1 cellular context compared by ENCODE assay signal in the genomic region with DNA sequence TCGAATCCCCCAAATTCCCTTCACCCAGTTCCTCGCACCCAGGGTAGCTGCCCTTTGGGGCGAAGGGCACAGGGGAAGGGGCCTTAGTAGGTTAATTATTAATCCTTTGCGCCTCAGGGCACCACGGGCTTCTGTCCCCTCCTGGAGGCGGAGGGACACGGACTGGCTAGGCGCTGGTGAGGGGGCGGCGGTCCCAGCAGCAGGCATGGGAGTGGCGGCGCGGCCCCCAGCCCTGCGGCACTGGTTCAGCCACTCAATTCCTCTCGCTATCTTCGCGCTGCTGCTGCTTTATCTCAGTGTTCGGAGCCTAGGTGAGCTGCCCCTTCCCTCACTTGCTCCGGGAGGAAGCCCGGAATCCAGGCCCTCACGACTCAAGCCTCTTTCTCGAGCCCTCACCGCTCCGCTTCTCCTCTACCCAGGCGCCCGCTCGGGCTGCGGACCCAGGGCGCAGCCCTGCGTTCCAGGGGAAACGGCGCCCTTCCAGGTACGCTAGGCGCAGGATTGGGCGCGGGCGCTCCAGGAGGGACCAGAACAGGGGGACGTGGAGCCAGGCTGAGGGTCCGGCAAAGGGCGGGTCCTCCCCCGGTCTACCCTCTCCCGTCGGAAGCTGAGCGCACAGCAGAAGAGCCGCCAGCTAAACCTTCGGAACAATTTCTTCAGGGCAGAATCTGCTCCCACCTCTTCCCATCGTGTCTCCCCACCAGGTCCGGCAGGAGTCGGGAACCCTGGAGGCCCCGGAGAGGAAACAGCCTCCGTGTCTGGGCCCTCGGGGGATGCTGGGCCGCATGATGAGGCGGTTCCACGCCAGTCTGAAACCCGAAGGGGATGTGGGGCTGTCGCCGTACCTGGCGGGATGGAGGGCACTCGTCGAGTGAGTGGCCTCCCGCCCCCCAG.
TF ChIP-seq lines count a peak whose summit lies in the region.

TSS of gene GLTPD2 (plus strand) at position 158 of the 894 bp plus-strand sequence. CDS start at position 206, 48 bp downstream.

TF ChIP-seq in HepG2, 621 proteins besides CTCF, POLR2A, EP300 and RAD21 (continued from another document and continues in another):
- TF ChIP-seq ZNF704 (CRISPR knock-in tag; IDR thresholded peaks at IDR 0.05; ENCODE audit: borderline replicate concordance) (no peak), ATF7-NPFF (CRISPR knock-in tag; IDR thresholded peaks at IDR 0.05; ENCODE audit: low read depth) (no peak; the same call in 1 of the 2 replicates), ZGPAT (CRISPR knock-in tag; IDR thresholded peaks at IDR 0.05) (no peak), KMT2A (CRISPR knock-in tag; IDR thresholded peaks at IDR 0.05) (no peak; the same call in 1 of the 2 replicates), ZNF572 (CRISPR knock-in tag; IDR thresholded peaks at IDR 0.05) (no peak; the same call in 1 of the 2 replicates), NFKBIZ (CRISPR knock-in tag; IDR thresholded peaks at IDR 0.05) (no peak; the same call in 1 of the 2 replicates), TOPORS (CRISPR knock-in tag; IDR thresholded peaks at IDR 0.05) (no peak), THYN1 (CRISPR knock-in tag; IDR thresholded peaks at IDR 0.05; ENCODE audit: borderline replicate concordance, low read depth) (no peak), NFE2 (CRISPR knock-in tag; IDR thresholded peaks at IDR 0.05) (no peak), XBP1 (CRISPR knock-in tag; IDR thresholded peaks at IDR 0.05) (no peak), NCOR1 (IDR thresholded peaks at IDR 0.05; ENCODE audit: borderline replicate concordance, low read length) (0 out of 2 replicates have a peak, but pooled peaks have one; percentile 1), TSC22D2 (CRISPR knock-in tag; IDR thresholded peaks at IDR 0.05; ENCODE audit: borderline replicate concordance) (peak; percentile 73; the same call in 1 of the 2 replicates), CEBPB (IDR thresholded peaks at IDR 0.05; ENCODE audit: borderline replicate concordance, low read depth, low read length) (no peak), XRCC5 (optimal IDR thresholded peaks at IDR 0.05; ENCODE audit: low read length) (peak; percentile 71), ZNF513 (CRISPR knock-in tag; conservative IDR thresholded peaks at IDR 0.05) (no peak), NFIB (CRISPR knock-in tag; IDR thresholded peaks at IDR 0.05; ENCODE audit: borderline replicate concordance) (no peak), ZNF329 (CRISPR knock-in tag; IDR thresholded peaks at IDR 0.05; ENCODE audit: low read depth) (no peak; the same call in 1 of the 2 replicates), ARID4A (CRISPR knock-in tag; IDR thresholded peaks at IDR 0.05; ENCODE audit: borderline replicate concordance) (no peak; the same call in 1 of the 2 replicates)
- TF ChIP-seq, protein P1, sequence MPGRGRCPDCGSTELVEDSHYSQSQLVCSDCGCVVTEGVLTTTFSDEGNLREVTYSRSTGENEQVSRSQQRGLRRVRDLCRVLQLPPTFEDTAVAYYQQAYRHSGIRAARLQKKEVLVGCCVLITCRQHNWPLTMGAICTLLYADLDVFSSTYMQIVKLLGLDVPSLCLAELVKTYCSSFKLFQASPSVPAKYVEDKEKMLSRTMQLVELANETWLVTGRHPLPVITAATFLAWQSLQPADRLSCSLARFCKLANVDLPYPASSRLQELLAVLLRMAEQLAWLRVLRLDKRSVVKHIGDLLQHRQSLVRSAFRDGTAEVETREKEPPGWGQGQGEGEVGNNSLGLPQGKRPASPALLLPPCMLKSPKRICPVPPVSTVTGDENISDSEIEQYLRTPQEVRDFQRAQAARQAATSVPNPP (CRISPR knock-in tag; IDR thresholded peaks at IDR 0.05) = no peak
- TF ChIP-seq, protein P2, sequence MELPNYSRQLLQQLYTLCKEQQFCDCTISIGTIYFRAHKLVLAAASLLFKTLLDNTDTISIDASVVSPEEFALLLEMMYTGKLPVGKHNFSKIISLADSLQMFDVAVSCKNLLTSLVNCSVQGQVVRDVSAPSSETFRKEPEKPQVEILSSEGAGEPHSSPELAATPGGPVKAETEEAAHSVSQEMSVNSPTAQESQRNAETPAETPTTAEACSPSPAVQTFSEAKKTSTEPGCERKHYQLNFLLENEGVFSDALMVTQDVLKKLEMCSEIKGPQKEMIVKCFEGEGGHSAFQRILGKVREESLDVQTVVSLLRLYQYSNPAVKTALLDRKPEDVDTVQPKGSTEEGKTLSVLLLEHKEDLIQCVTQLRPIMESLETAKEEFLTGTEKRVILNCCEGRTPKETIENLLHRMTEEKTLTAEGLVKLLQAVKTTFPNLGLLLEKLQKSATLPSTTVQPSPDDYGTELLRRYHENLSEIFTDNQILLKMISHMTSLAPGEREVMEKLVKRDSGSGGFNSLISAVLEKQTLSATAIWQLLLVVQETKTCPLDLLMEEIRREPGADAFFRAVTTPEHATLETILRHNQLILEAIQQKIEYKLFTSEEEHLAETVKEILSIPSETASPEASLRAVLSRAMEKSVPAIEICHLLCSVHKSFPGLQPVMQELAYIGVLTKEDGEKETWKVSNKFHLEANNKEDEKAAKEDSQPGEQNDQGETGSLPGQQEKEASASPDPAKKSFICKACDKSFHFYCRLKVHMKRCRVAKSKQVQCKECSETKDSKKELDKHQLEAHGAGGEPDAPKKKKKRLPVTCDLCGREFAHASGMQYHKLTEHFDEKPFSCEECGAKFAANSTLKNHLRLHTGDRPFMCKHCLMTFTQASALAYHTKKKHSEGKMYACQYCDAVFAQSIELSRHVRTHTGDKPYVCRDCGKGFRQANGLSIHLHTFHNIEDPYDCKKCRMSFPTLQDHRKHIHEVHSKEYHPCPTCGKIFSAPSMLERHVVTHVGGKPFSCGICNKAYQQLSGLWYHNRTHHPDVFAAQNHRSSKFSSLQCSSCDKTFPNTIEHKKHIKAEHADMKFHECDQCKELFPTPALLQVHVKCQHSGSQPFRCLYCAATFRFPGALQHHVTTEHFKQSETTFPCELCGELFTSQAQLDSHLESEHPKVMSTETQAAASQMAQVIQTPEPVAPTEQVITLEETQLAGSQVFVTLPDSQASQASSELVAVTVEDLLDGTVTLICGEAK (IDR thresholded peaks at IDR 0.05) = no peak
- TF ChIP-seq, protein P2 (CRISPR knock-in tag; IDR thresholded peaks at IDR 0.05) = peak; percentile 13; the same call in 1 of the 2 replicates
- TF ChIP-seq, protein P3, sequence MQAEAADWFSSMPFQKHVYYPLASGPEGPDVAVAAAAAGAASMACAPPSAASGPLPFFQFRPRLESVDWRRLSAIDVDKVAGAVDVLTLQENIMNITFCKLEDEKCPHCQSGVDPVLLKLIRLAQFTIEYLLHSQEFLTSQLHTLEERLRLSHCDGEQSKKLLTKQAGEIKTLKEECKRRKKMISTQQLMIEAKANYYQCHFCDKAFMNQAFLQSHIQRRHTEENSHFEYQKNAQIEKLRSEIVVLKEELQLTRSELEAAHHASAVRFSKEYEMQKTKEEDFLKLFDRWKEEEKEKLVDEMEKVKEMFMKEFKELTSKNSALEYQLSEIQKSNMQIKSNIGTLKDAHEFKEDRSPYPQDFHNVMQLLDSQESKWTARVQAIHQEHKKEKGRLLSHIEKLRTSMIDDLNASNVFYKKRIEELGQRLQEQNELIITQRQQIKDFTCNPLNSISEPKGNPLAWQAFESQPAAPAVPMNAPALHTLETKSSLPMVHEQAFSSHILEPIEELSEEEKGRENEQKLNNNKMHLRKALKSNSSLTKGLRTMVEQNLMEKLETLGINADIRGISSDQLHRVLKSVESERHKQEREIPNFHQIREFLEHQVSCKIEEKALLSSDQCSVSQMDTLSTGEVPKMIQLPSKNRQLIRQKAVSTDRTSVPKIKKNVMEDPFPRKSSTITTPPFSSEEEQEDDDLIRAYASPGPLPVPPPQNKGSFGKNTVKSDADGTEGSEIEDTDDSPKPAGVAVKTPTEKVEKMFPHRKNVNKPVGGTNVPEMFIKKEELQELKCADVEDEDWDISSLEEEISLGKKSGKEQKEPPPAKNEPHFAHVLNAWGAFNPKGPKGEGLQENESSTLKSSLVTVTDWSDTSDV (CRISPR knock-in tag; IDR thresholded peaks at IDR 0.05) = no peak; the same call in 1 of the 2 replicates
